Comparison of ENCODE assay signal across 14 cellular contexts in genomic region chr3:157793745-157794144, GRCh38.
DNase-seq lines count a peak whose midpoint lies in the region; ATAC-seq and TF ChIP-seq lines count a peak whose summit lies in the region.
"Had no signal": no experiment of that assay in that cellular context is flagged by ENCODE, and none has a peak within 500 bp of the region (broad histone marks: within the 10 kb centered on the region; RNA-seq: fewer than 3 reads in every experiment).

No MANE protein-coding gene starts in this region.

- 82% methylated on average over 9 of the region's 9 CpGs for WGBS in right cardiac atrium
- WGBS in heart right ventricle, 2 donors: 78 to 81% methylated on average over 9 of the region's 9 CpGs
- WGBS in SK-N-SH (ENCODE audit: low lambda C conversion rate): 92% methylated on average over 9 of the region's 9 CpGs

- POLR2A ChIA-PET in SK-N-SH (lab: Yijun Ruan, JAX): no interaction called here

- CTCF ChIA-PET in SK-N-SH (lab: Yijun Ruan, JAX): no interaction called here

- H3K27me3 ChIP-seq in right cardiac atrium (ENCODE audit: control insufficient read depth, insufficient read depth) (no peaks in the 10 kb centered on the region), heart right ventricle (no peaks in the 10 kb centered on the region), SK-N-SH (ENCODE audit: insufficient read depth) (no peaks in the 10 kb centered on the region)
- H3K27me3 ChIP-seq: BE2C had no signal

- 0 out of 2 replicates have a peak, but pooled peaks have one; percentile 9 for TF ChIP-seq RAD21 in SK-N-SH (IDR thresholded peaks at IDR 0.05; ENCODE audit: low read length)

- no peaks in the 10 kb centered on the region for H3K36me3 ChIP-seq in heart right ventricle
- no peaks in the 10 kb centered on the region for H3K36me3 ChIP-seq in SK-N-SH (replicated peaks in 1 of 2; ENCODE audit: control insufficient read depth in 1 of 2, insufficient read depth in 2 of 2, low read length in 1 of 2)
- H3K36me3 ChIP-seq: BE2C had no signal

- H3K4me2 ChIP-seq in SK-N-SH: no peak overlapping the region
- H3K4me2 ChIP-seq: GM23338 had no signal

- peak in 1 of 2 experiments; percentile 53; a peak in 2 of 4 replicates for TF ChIP-seq EP300 in SK-N-SH (IDR thresholded peaks at IDR 0.05; ENCODE audit: borderline replicate concordance in 1 of 2, low read depth in 1 of 2, low read length in 1 of 2)

- peak in 2 of 3 donors; percentile 28 to 38 for DNase-seq in right cardiac atrium
- no peak for DNase-seq in heart right ventricle
- DNase-seq in SK-N-SH: peak; percentile 14
- DNase-seq in fibroblast of the conjunctiva (ENCODE audit: low read depth): peak; percentile 14
- DNase-seq in stimulated activated naive CD4-positive, alpha-beta T cell treated with Interleukin-2 at 50 U/mL for 16 hours (lab: John Stamatoyannopoulos, UW): no peak
- DNase-seq in NCI-H345 (lab: John Stamatoyannopoulos, UW): no peak
- no peak for DNase-seq in activated CD4-positive, alpha-beta T cell treated with anti-CD3 and anti-CD28 coated beads for 48 hours
- DNase-seq: BE2C; CD4-positive, alpha-beta memory T cell; DMS79 treated with DMSO at 0.1 percent for 48 hours; EL; H7 had no signal

- no peak overlapping the region for H2AFZ ChIP-seq in SK-N-SH (ENCODE audit: low read depth)
- H2AFZ ChIP-seq: GM23338 had no signal

- ATAC-seq in right cardiac atrium (no peak), heart right ventricle (no peak)
- ATAC-seq: GM23338 had no signal

- H3K79me2 ChIP-seq in SK-N-SH (ENCODE audit: insufficient read depth): no peaks in the 10 kb centered on the region

- intact Hi-C loops in right cardiac atrium (cut with DNase I) (no loop called here), heart right ventricle (cut with DNase I) (no loop called here)

- H3K27ac ChIP-seq in right cardiac atrium (ENCODE audit: low read length) (no peak overlapping the region), heart right ventricle (no peak overlapping the region), SK-N-SH (ENCODE audit: low read depth in 2 of 2, low read length in 1 of 2) (peak overlapping the region in 1 of 2 experiments; percentile 22; a peak in 1 of 4 replicates)
- H3K27ac ChIP-seq: C4-2B had no signal

- H3K9ac ChIP-seq in SK-N-SH: no peak overlapping the region

- no peaks in the 10 kb centered on the region for H4K20me1 ChIP-seq in SK-N-SH (ENCODE audit: insufficient read depth)

- no peaks in the 10 kb centered on the region for H3K9me2 ChIP-seq in SK-N-SH

- TF ChIP-seq CTCF in heart right ventricle (IDR thresholded peaks at IDR 0.05) (no peak), SK-N-SH (IDR thresholded peaks at IDR 0.05) (no peak)

- H3K9me3 ChIP-seq in right cardiac atrium (ENCODE audit: control insufficient read depth, low read length) (no peaks in the 10 kb centered on the region), heart right ventricle (peaks cover 0 to 2% (median 0%) of the 10 kb centered on the region in 11 donors), SK-N-SH (no peaks in the 10 kb centered on the region)
- H3K9me3 ChIP-seq: BE2C had no signal

- H3K4me3 ChIP-seq in right cardiac atrium (ENCODE audit: low read length) (no peak overlapping the region), heart right ventricle (no peak overlapping the region), SK-N-SH (ENCODE audit: low read depth in 2 of 2, low read length in 1 of 2) (no peak overlapping the region)
- H3K4me3 ChIP-seq: GM23338 had no signal

- H3F3A ChIP-seq in SK-N-SH (replicated peaks; ENCODE audit: insufficient read depth): no peaks in the 10 kb centered on the region

- no peaks in the 10 kb centered on the region for H3K4me1 ChIP-seq in right cardiac atrium (ENCODE audit: control insufficient read depth, insufficient read depth, low read length)
- H3K4me1 ChIP-seq in heart right ventricle: no peaks in the 10 kb centered on the region
- peaks cover 0 to 6% of the 10 kb centered on the region in 2 experiments; a peak in 2 of 4 replicates for H3K4me1 ChIP-seq in SK-N-SH (ENCODE audit: control insufficient read depth in 1 of 2, insufficient read depth in 2 of 2, low read depth in 1 of 2, low read length in 1 of 2)
- H3K4me1 ChIP-seq: BE2C had no signal

TF ChIP-seq in SK-N-SH, 30 proteins besides CTCF, POLR2A, EP300 and RAD21:
- TF ChIP-seq RCOR1 (IDR thresholded peaks at IDR 0.05; ENCODE audit: low read length) (peak; percentile 43; the same call in 1 of the 2 replicates), TEAD4 (IDR thresholded peaks at IDR 0.05; ENCODE audit: borderline replicate concordance, insufficient read depth) (no peak), NFIC (IDR thresholded peaks at IDR 0.05; ENCODE audit: borderline replicate concordance) (no peak)

Comparison
In these comparisons a context has a peak if more than half of its experiments do, and no peak if none do; other contexts are left out.
1. DNase-seq: peak in right cardiac atrium (2 of 3), SK-N-SH (single experiment) and fibroblast of the conjunctiva (single experiment); none in heart right ventricle (0 of 2), stimulated activated naive CD4-positive, alpha-beta T cell treated with Interleukin-2 at 50 U/mL for 16 hours (single experiment), NCI-H345 (single experiment) and activated CD4-positive, alpha-beta T cell treated with anti-CD3 and anti-CD28 coated beads for 48 hours (single experiment).